Comparison of ENCODE assay signal across 24 cellular contexts in the genomic region with DNA sequence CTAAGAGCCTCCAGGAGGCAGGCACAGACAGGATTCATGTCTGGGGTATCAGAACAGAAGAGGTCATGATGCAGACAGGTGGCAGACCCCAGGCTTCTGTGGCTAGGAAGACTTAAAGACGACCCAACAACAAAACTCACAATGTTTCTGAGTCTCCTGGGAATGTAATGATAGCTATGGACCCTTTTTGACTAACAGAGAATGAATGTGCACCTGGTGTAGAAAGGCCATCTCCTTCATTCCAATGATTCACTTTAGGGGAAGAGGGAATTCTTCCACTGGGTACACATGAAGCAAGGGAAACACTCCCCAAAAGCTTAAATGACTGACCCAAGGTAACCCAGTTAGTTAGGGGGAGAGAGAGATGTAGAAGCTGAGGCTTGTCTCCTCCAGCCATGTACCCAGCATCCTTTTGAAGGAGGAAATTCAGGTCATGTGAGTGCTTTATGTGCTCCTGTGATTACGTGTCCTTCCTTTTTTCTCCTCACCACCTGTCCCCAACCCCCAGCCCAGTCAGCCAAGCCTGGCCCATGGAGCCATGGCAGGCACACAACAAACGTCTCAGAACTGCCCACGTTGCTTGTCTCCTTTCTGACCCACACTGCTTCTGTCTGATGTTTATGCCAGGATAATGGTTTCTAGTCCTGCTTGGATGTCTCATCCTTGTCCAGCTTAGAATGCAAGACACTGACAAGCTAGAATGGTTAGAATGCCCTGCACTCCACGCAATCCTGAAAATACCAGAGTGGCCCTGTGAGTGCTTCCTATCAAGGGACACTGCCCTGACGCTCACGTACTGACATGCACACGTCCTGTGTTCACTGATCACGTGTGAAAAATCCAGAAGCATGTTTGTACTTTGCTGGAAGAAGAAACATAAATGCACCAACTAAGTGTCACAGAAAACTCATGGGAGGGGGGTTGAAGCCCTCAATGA.
"Had no signal": no experiment of that assay in that cellular context is flagged by ENCODE, and none has a peak within 500 bp of the region (broad histone marks: within the 10 kb centered on the region; RNA-seq: fewer than 3 reads in every experiment).

No MANE protein-coding gene starts in this region.

- FAIRE-seq: frontal cortex, islet of Langerhans, TTC549, urothelium cell line had no signal

- H3K4me1 ChIP-seq: colonic mucosa, left lung, transverse colon had no signal

- H3K9me3 ChIP-seq: colonic mucosa, lower lobe of right lung, suprapubic skin, transverse colon had no signal

- H3K27me3 ChIP-seq: colonic mucosa, dorsolateral prefrontal cortex, left lung, suprapubic skin, transverse colon had no signal

- H3K27ac ChIP-seq: colonic mucosa, left lung, lower lobe of right lung, suprapubic skin, transverse colon, VCaP had no signal

- H3K36me3 ChIP-seq: colonic mucosa, transverse colon had no signal

- DNase-seq: activated CD4-positive, alpha-beta T cell treated with anti-CD3 and anti-CD28 coated beads for 4 hours; activated CD4-positive, alpha-beta T cell treated with anti-CD3 and anti-CD28 coated beads, Interleukin-2, amount 50 U/mL, for 48 hours; activated CD8-positive, alpha-beta memory T cell treated with anti-CD3 and anti-CD28 coated beads for 24 hours; activated effector memory CD4-positive, alpha-beta T cell treated with anti-CD3 and anti-CD28 coated beads, Interleukin-2, amount 50 U/mL, for 16 hours; activated naive CD4-positive, alpha-beta T cell treated with anti-CD3 and anti-CD28 coated beads for 36 hours; colonic mucosa; dorsolateral prefrontal cortex; effector memory CD4-positive, alpha-beta T cell; glutamatergic neuron; left lung; lower lobe of right lung; mesenchymal stem cell; stimulated activated CD4-positive, alpha-beta T cell treated with anti-CD3 and anti-CD28 coated beads, Interleukin-15, amount 100 ng/mL, for 24 hours; stimulated activated CD4-positive, alpha-beta T cell treated with anti-CD3 and anti-CD28 coated beads, Interleukin-2, amount 100 ng/mL, for 24 hours; stimulated activated naive CD4-positive, alpha-beta T cell; T-helper 9 cell; transverse colon had no signal

- ATAC-seq: left lung; lower lobe of right lung; natural killer cell treated with Interleukin-12 subunit alpha and Interleukin-12 subunit beta and Interleukin-15 and Interleukin-18, amount 100 ng/mL, for 72 hours had no signal

- H3K4me3 ChIP-seq: colonic mucosa, dorsolateral prefrontal cortex, left lung, lower lobe of right lung, suprapubic skin, transverse colon had no signal
